3 cellular contexts compared by ENCODE assay signal in the genomic region with DNA sequence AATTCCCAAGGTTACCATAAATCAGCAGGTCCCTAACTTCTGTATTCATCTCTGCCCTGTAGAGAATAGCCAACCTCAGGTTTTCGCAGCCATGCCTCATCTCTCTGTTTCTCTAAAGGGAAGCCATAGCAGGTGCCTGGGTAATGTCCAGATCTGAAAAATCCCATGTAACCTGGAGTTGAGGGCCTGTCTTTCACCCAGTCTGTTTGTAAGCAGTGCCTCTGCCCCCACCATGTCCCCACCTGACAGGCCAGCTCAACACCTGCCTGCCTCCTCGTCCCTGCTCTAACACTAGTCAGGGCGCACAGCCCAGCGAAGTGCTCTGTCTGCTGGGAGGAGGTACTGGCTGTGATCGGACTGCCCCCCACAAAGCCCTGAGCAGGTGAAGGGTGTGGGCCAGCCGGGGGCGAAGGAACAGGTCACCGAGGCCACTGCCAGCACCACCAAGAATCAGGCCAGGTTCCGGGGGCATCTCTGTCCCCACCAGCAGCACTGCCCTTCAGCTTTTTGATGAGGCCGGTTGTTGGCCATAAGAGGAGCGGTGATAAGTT.
"Had no signal": no experiment of that assay in that cellular context is flagged by ENCODE, and none has a peak within 500 bp of the region (broad histone marks: within the 10 kb centered on the region; RNA-seq: fewer than 3 reads in every experiment).

No MANE protein-coding gene starts in this region.

- H3K27ac ChIP-seq: HL-60 had no signal

- H3K4me3 ChIP-seq: K562 had no signal

- DNase-seq: IMR-90 had no signal
